In the genomic region with DNA sequence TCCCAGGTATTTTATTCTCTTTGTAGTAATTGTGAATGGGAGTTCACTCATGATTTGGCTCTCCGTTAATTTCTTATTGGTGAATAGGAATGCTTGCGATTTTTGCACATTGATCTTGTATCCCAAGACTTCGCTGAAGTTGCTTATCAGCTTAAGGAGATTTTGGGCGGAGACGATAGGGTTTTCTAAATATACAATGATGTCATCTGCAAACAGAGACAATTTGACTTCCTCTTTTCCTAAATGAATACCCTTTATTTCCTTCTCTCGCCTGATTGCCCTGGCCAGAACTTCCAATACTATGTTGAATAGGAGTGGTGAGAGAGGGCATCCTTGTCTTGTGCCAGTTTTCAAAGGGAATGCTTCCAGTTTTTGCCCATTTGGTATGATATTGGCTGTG, we compare ENCODE assay signal across 6 cellular contexts. TPM values are rescaled to one million over a fixed set of nuclear protein-coding genes. Genes with fewer than 3 reads are reported as not detected.
"Had no signal": no experiment of that assay in that cellular context is flagged by ENCODE, and none has a peak within 500 bp of the region (broad histone marks: within the 10 kb centered on the region; RNA-seq: fewer than 3 reads in every experiment).

No MANE protein-coding gene starts in this region.

RNA-seq across cellular contexts. Expression of a gene that starts 51.9 kb away (rescaled TPM):
- total RNA-seq: suprapubic skin, thoracic aorta, transverse colon, upper lobe of right lung, ureter, vagina had no signal
